In genomic region chr1:231194843-231195516, GRCh38 we compare ENCODE assay signal across 1 cellular context.
TF ChIP-seq lines count a peak whose summit lies in the region.

No MANE protein-coding gene starts in this region.

TF ChIP-seq in HepG2, 621 proteins besides CTCF, POLR2A, EP300 and RAD21 (continued from another document):
- TF ChIP-seq KIAA2018 (CRISPR knock-in tag; IDR thresholded peaks at IDR 0.05; ENCODE audit: borderline replicate concordance) (no peak), ZNF547 (CRISPR knock-in tag; IDR thresholded peaks at IDR 0.05) (no peak), ZBED4 (CRISPR knock-in tag; IDR thresholded peaks at IDR 0.05; ENCODE audit: borderline replicate concordance) (no peak), ZNF660 (CRISPR knock-in tag; IDR thresholded peaks at IDR 0.05; ENCODE audit: borderline replicate concordance, low read depth) (no peak), GABPB1 (CRISPR knock-in tag; IDR thresholded peaks at IDR 0.05) (no peak), TEAD2 (CRISPR knock-in tag; IDR thresholded peaks at IDR 0.05) (no peak), ZNF335 (CRISPR knock-in tag; IDR thresholded peaks at IDR 0.05) (0 out of 2 replicates have a peak, but pooled peaks have one; percentile 33), TCF7 (IDR thresholded peaks at IDR 0.05; ENCODE audit: low read depth) (peak; percentile 87), ZKSCAN5 (CRISPR knock-in tag; IDR thresholded peaks at IDR 0.05) (no peak), MTA1 (CRISPR knock-in tag; IDR thresholded peaks at IDR 0.05; ENCODE audit: borderline replicate concordance) (no peak), CSRNP2 (CRISPR knock-in tag; conservative IDR thresholded peaks at IDR 0.05; ENCODE audit: low read depth) (no peak), GPN1 (CRISPR knock-in tag; IDR thresholded peaks at IDR 0.05; ENCODE audit: borderline replicate concordance) (no peak), ARNT2 (CRISPR knock-in tag; IDR thresholded peaks at IDR 0.05; ENCODE audit: low read depth) (no peak), ZFYVE20 (CRISPR knock-in tag; IDR thresholded peaks at IDR 0.05; ENCODE audit: borderline replicate concordance, low read depth) (no peak), TBX2 (CRISPR knock-in tag; IDR thresholded peaks at IDR 0.05; ENCODE audit: borderline replicate concordance) (peak; percentile 99), CENPT (CRISPR knock-in tag; IDR thresholded peaks at IDR 0.05; ENCODE audit: low read depth) (no peak), SETDB1 (CRISPR knock-in tag; IDR thresholded peaks at IDR 0.05; ENCODE audit: borderline replicate concordance) (no peak), FOXO1 (CRISPR knock-in tag; IDR thresholded peaks at IDR 0.05) (peak; percentile 36; the same call in 1 of the 2 replicates), ZSCAN30 (CRISPR knock-in tag; IDR thresholded peaks at IDR 0.05) (no peak), ZBTB1 (CRISPR knock-in tag; IDR thresholded peaks at IDR 0.05; ENCODE audit: borderline replicate concordance) (no peak), KDM1A (CRISPR knock-in tag; IDR thresholded peaks at IDR 0.05) (peak; percentile 72; the same call in 1 of the 2 replicates), ZNF747 (CRISPR knock-in tag; IDR thresholded peaks at IDR 0.05; ENCODE audit: borderline replicate concordance) (peak; percentile 58; the same call in 1 of the 2 replicates), MAF1 (CRISPR knock-in tag; IDR thresholded peaks at IDR 0.05; ENCODE audit: borderline replicate concordance) (no peak), ZNF724P (CRISPR knock-in tag; IDR thresholded peaks at IDR 0.05; ENCODE audit: borderline replicate concordance) (no peak), FOXJ3 (CRISPR knock-in tag; IDR thresholded peaks at IDR 0.05; ENCODE audit: borderline replicate concordance) (peak; percentile 39; the same call in 1 of the 2 replicates), CEBPG (CRISPR knock-in tag; IDR thresholded peaks at IDR 0.05) (peak; percentile 30)
- TF ChIP-seq, protein P1, sequence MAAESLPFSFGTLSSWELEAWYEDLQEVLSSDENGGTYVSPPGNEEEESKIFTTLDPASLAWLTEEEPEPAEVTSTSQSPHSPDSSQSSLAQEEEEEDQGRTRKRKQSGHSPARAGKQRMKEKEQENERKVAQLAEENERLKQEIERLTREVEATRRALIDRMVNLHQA (CRISPR knock-in tag; IDR thresholded peaks at IDR 0.05): no peak
- TF ChIP-seq, protein P2, sequence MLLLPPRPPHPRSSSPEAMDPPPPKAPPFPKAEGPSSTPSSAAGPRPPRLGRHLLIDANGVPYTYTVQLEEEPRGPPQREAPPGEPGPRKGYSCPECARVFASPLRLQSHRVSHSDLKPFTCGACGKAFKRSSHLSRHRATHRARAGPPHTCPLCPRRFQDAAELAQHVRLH (CRISPR knock-in tag; IDR thresholded peaks at IDR 0.05; ENCODE audit: borderline replicate concordance, low read depth): no peak
